21 cellular contexts compared by ENCODE assay signal in genomic region chr7:77827999-77828398, GRCh38. TPM values are rescaled to one million over a fixed set of nuclear protein-coding genes. Genes with fewer than 3 reads are reported as not detected.
A peak's percentile ranks its signal among the peaks of the same experiment; 100 is the strongest.
DNase-seq lines count a peak whose midpoint lies in the region; ATAC-seq and TF ChIP-seq lines count a peak whose summit lies in the region.
"Had no signal": no experiment of that assay in that cellular context is flagged by ENCODE, and none has a peak within 500 bp of the region (broad histone marks: within the 10 kb centered on the region; RNA-seq: fewer than 3 reads in every experiment).

No MANE protein-coding gene starts in this region.

- no peaks in the 10 kb centered on the region for H3F3A ChIP-seq in OCI-LY1 (ENCODE audit: insufficient read depth, low read length)

- no peaks in the 10 kb centered on the region for H3K27me3 ChIP-seq in OCI-LY1 (ENCODE audit: insufficient read depth, low read length)
- H3K27me3 ChIP-seq in osteoblast (ENCODE audit: insufficient read depth, low read length): no peaks in the 10 kb centered on the region
- H3K27me3 ChIP-seq in colonic mucosa: no peaks in the 10 kb centered on the region
- H3K27me3 ChIP-seq: transverse colon had no signal

- TF ChIP-seq CTCF in OCI-LY1 (IDR thresholded peaks at IDR 0.05; ENCODE audit: low read length): no peak
- TF ChIP-seq CTCF in osteoblast (IDR thresholded peaks at IDR 0.05; ENCODE audit: extremely low read depth, low read depth, low read length): no peak
- no peak for TF ChIP-seq CTCF in colonic mucosa (IDR thresholded peaks at IDR 0.05)

- ATAC-seq in esophagus mucosa: peak; percentile 20
- ATAC-seq: HepG2; lower lobe of right lung; right cardiac atrium; stimulated activated naive CD8-positive, alpha-beta T cell treated with anti-CD3 and anti-CD28 coated beads, Interleukin-15, Interleukin-2, amounts not matched to agents 100 U/mL and 50 U/mL, for 24 hours had no signal

- H3K4me2 ChIP-seq in OCI-LY1 (ENCODE audit: low read length) (peak overlapping the region; percentile 6; the same call in 1 of the 2 replicates), osteoblast (ENCODE audit: insufficient read depth, low read length) (no peak overlapping the region)
- H3K4me2 ChIP-seq: SK-N-SH had no signal

- no peaks in the 10 kb centered on the region for H4K20me1 ChIP-seq in OCI-LY1 (ENCODE audit: insufficient read depth, low read length)
- H4K20me1 ChIP-seq in osteoblast (ENCODE audit: insufficient read depth, low read length): peaks cover 10% of the 10 kb centered on the region

- H3K4me1 ChIP-seq in OCI-LY1 (ENCODE audit: insufficient read depth, low read length, severe bottlenecking) (peaks cover 73% of the 10 kb centered on the region), osteoblast (ENCODE audit: insufficient read depth, low read length) (peaks cover under 1% of the 10 kb centered on the region), colonic mucosa (no peaks in the 10 kb centered on the region)
- H3K4me1 ChIP-seq: lower lobe of right lung had no signal

- H3K9me3 ChIP-seq in OCI-LY1 (ENCODE audit: low read length) (0 out of 2 replicates have a peak, but pooled peaks cover 2% of the 10 kb centered on the region), osteoblast (ENCODE audit: low read depth, low read length) (no peaks in the 10 kb centered on the region), colonic mucosa (no peaks in the 10 kb centered on the region)

- H3K9ac ChIP-seq in OCI-LY1 (ENCODE audit: low read length) (no peak overlapping the region), colonic mucosa (ENCODE audit: low read depth in 2 of 2, low read length in 2 of 2) (no peak overlapping the region)
- H3K9ac ChIP-seq: SK-N-SH had no signal

- DNase-seq in NCI-H187 treated with DMSO at 0.1 percent for 48 hours (lab: John Stamatoyannopoulos, UW) (peak; percentile 18), NCI-H187 (lab: John Stamatoyannopoulos, UW) (no peak), KG1 (lab: John Stamatoyannopoulos, UW) (peak; percentile 14), osteoblast (ENCODE audit: insufficient read length, low spot score, missing footprints) (no peak), colonic mucosa (no peak)
- no peak for DNase-seq in effector CD4-positive, alpha-beta T cell
- DNase-seq: activated CD4-positive, alpha-beta T cell treated with anti-CD3 and anti-CD28 coated beads, Interleukin-2, amount 50 U/mL, for 1 hour; activated CD8-positive, alpha-beta memory T cell treated with anti-CD3 and anti-CD28 coated beads, Interleukin-2, amount 50 U/mL, for 48 hours; activated gamma-delta T cell treated with Interleukin-2 at 50 U/mL for 16 hours; DND-41; effector memory CD4-positive, alpha-beta T cell; GOT3; lower lobe of right lung; occipital lobe; right cardiac atrium; SK-N-SH; stimulated activated naive CD8-positive, alpha-beta T cell treated with anti-CD3 and anti-CD28 coated beads, Interleukin-15, Interleukin-2, amounts not matched to agents 100 U/mL and 50 U/mL, for 24 hours; transverse colon had no signal

- peaks cover 33% of the 10 kb centered on the region for H3K79me2 ChIP-seq in OCI-LY1 (ENCODE audit: insufficient read depth, low read length)
- H3K79me2 ChIP-seq in osteoblast (ENCODE audit: insufficient read depth, low read length): peaks cover 20% of the 10 kb centered on the region

- H2AFZ ChIP-seq in OCI-LY1 (ENCODE audit: low read length) (no peak overlapping the region), osteoblast (ENCODE audit: low read length) (no peak overlapping the region)

- no peaks in the 10 kb centered on the region for H3K9me2 ChIP-seq in OCI-LY1 (ENCODE audit: low read depth, low read length)
- H3K9me2 ChIP-seq: SK-N-SH had no signal

- H3K27ac ChIP-seq in OCI-LY1 (ENCODE audit: low read depth, low read length, poor library complexity, severe bottlenecking): peak overlapping the region; percentile 66
- no peak overlapping the region for H3K27ac ChIP-seq in osteoblast (ENCODE audit: low read depth, low read length)
- H3K27ac ChIP-seq in colonic mucosa: no peak overlapping the region
- H3K27ac ChIP-seq: lower lobe of right lung, transverse colon had no signal

- no peaks in the 10 kb centered on the region; the same call in 1 of the 2 replicates for H3K36me3 ChIP-seq in OCI-LY1 (ENCODE audit: insufficient read depth, low read length)
- H3K36me3 ChIP-seq in osteoblast (ENCODE audit: insufficient read depth, low read length): no peaks in the 10 kb centered on the region
- no peaks in the 10 kb centered on the region for H3K36me3 ChIP-seq in colonic mucosa
- H3K36me3 ChIP-seq: lower lobe of right lung, transverse colon had no signal

- H3K4me3 ChIP-seq in OCI-LY1 (ENCODE audit: low read depth, low read length, poor library complexity, severe bottlenecking): no peak overlapping the region
- H3K4me3 ChIP-seq in osteoblast (ENCODE audit: insufficient read depth, low read length): no peak overlapping the region
- no peak overlapping the region for H3K4me3 ChIP-seq in colonic mucosa
- H3K4me3 ChIP-seq: lower lobe of right lung, transverse colon had no signal

- intact Hi-C loops in colonic mucosa (cut with DNase I): no loop called here

RNA-seq across cellular contexts. Expression of gene PHTF2, which starts 29.4 kb away (rescaled TPM):
- total RNA-seq in esophagus mucosa (8.3 TPM), osteoblast (28.6 and 31.5 TPM in 2 replicates), colonic mucosa (10 to 100 TPM in 1 of 2 donors, 1 to 10 TPM in 1; 9.7 to 13.9 TPM)

RNA-seq across cellular contexts. Expression of gene TMEM60, which starts 29.8 kb away (rescaled TPM):
- total RNA-seq in esophagus mucosa (5.9 TPM), osteoblast (20.3 and 20.6 TPM in 2 replicates), colonic mucosa (10 to 100 TPM; 12.6 to 19.8 TPM)

Comparison
In these comparisons a context has a peak if more than half of its experiments do, and no peak if none do; other contexts are left out.
1. DNase-seq: peak in NCI-H187 treated with DMSO at 0.1 percent for 48 hours (single experiment) and KG1 (single experiment); none in NCI-H187 (0 of 2), osteoblast (single experiment), colonic mucosa (single experiment) and effector CD4-positive, alpha-beta T cell (single experiment).